Comparison of ENCODE assay signal across 1 cellular context in the genomic region with DNA sequence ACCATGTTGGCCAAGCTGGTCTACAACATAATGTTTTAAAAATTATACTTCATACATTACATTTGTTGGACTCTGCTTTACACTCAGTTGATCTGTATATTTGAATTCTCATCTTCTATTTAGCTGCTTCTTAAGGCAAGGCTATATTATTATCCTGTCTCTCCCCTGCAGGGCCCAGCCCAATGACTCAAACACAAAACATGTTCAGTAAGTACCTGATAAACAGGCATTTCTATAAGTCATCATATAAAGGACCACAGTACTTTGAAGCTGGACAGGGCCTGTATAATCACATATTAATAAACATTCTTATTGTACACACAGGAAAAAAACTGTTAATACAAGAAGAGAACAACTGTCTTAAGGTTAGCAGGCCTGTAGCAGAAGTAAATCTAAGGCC.
TF ChIP-seq lines count a peak whose summit lies in the region.

No MANE protein-coding gene starts in this region.

TF ChIP-seq in HCT116, 20 proteins besides CTCF, POLR2A, EP300 and RAD21 (continued from another document):
- TF ChIP-seq JUND (IDR thresholded peaks at IDR 0.05) (no peak), SRF (IDR thresholded peaks at IDR 0.05; ENCODE audit: low read depth) (no peak)
